Comparison of ENCODE assay signal across 1 cellular context in genomic region chr22:41935015-41935908, GRCh38.
TF ChIP-seq lines count a peak whose summit lies in the region.

No MANE protein-coding gene starts in this region.

TF ChIP-seq in H1, 55 proteins besides CTCF, POLR2A, EP300 and RAD21:
- TF ChIP-seq RFX5 (IDR thresholded peaks at IDR 0.05; ENCODE audit: borderline replicate concordance, low read depth, low read length): no peak
- no peak for TF ChIP-seq POU5F1 (IDR thresholded peaks at IDR 0.05; ENCODE audit: low read depth, low read length)
- TF ChIP-seq KDM5A (IDR thresholded peaks at IDR 0.05; ENCODE audit: low read length): no peak
